ENCODE assay signal across 3 cellular contexts in the genomic region with DNA sequence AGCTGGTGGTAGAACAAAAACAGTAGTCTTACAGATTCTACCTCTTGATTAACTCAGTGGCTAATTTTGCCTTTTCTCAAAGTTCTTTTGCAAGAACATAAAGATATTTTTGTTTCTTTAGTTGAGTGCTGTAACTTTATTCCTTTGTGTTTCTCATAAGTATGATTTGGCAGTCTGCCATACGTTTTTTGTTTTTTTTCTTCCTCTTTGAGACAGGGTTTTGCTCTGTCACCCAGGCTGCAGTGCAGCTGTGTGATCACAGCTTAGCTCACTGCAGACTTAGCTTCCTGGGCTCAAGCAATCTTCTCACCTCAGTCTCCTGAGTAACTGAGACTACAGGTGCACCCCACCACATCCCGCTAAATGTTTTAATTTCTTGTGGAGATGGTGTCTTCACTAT.
TF ChIP-seq lines count a peak whose summit lies in the region.

No MANE protein-coding gene starts in this region.

TF ChIP-seq in A549, 52 proteins besides CTCF, POLR2A, EP300 and RAD21:
- no peak for TF ChIP-seq HOXA7 (CRISPR knock-in tag; IDR thresholded peaks at IDR 0.05)
- TF ChIP-seq MAZ (IDR thresholded peaks at IDR 0.05; ENCODE audit: borderline replicate concordance, low read depth, low read length) = no peak
- TF ChIP-seq, protein P1, sequence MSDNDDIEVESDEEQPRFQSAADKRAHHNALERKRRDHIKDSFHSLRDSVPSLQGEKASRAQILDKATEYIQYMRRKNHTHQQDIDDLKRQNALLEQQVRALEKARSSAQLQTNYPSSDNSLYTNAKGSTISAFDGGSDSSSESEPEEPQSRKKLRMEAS (IDR thresholded peaks at IDR 0.05) = no peak
- no peak for TF ChIP-seq MAFK (IDR thresholded peaks at IDR 0.05; ENCODE audit: partially characterized antibody)
- no peak for TF ChIP-seq FOSL2 (IDR thresholded peaks at IDR 0.05)
- TF ChIP-seq FOSL2 (CRISPR knock-in tag; IDR thresholded peaks at IDR 0.05) = no peak
- no peak for TF ChIP-seq CEBPB (IDR thresholded peaks at IDR 0.05)
- TF ChIP-seq EHMT2 (IDR thresholded peaks at IDR 0.05; ENCODE audit: low read depth) = no peak
- no peak for TF ChIP-seq GATA3 (IDR thresholded peaks at IDR 0.05; ENCODE audit: borderline replicate concordance)
- no peak for TF ChIP-seq SREBF2 (IDR thresholded peaks at IDR 0.05)
- no peak for TF ChIP-seq HOXB13 (CRISPR knock-in tag; IDR thresholded peaks at IDR 0.05; ENCODE audit: low read depth)
- TF ChIP-seq POLR2AphosphoS2 (conservative IDR thresholded peaks at IDR 0.05; ENCODE audit: low read length) = no peak

TF ChIP-seq in HCT116, 20 proteins besides CTCF, POLR2A, EP300 and RAD21:
- TF ChIP-seq SP1 (IDR thresholded peaks at IDR 0.05; ENCODE audit: low read depth) = 0 out of 2 replicates have a peak, but pooled peaks have one; percentile 18
- TF ChIP-seq TCF7L2 (IDR thresholded peaks at IDR 0.05; ENCODE audit: borderline replicate concordance, extremely low read depth, insufficient read depth, insufficient read length) = no peak
- TF ChIP-seq, protein P1 (IDR thresholded peaks at IDR 0.05) = no peak
- TF ChIP-seq CBX3 (IDR thresholded peaks at IDR 0.05; ENCODE audit: low read depth) = 0 out of 2 replicates have a peak, but pooled peaks have one; percentile 14
TF ChIP-seq in HCT116: peak in this region for 2.

TF ChIP-seq in SK-N-SH, 30 proteins besides CTCF, POLR2A, EP300 and RAD21:
- peak; percentile 50; the same call in 1 of the 2 replicates for TF ChIP-seq TCF12 (IDR thresholded peaks at IDR 0.05)
- TF ChIP-seq TAF1 (IDR thresholded peaks at IDR 0.05; ENCODE audit: borderline replicate concordance, low read depth, low read length) = no peak
- no peak for TF ChIP-seq JUND (IDR thresholded peaks at IDR 0.05)
- no peak for TF ChIP-seq NRF1 (IDR thresholded peaks at IDR 0.05; ENCODE audit: low read depth, low read length)
- TF ChIP-seq NFIC (IDR thresholded peaks at IDR 0.05; ENCODE audit: borderline replicate concordance) = peak; percentile 79
- TF ChIP-seq, protein P2, sequence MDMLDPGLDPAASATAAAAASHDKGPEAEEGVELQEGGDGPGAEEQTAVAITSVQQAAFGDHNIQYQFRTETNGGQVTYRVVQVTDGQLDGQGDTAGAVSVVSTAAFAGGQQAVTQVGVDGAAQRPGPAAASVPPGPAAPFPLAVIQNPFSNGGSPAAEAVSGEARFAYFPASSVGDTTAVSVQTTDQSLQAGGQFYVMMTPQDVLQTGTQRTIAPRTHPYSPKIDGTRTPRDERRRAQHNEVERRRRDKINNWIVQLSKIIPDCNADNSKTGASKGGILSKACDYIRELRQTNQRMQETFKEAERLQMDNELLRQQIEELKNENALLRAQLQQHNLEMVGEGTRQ (IDR thresholded peaks at IDR 0.05; ENCODE audit: borderline replicate concordance, low read depth, low read length) = no peak
